ENCODE assay signal across 8 cellular contexts in genomic region chr12:71551529-71551928, GRCh38.
DNase-seq lines count a peak whose midpoint lies in the region; ATAC-seq and TF ChIP-seq lines count a peak whose summit lies in the region.

No MANE protein-coding gene starts in this region.

- 37% methylated on average over 3 of the region's 3 CpGs for WGBS in right cardiac atrium

- no peaks in the 10 kb centered on the region for H3K9me3 ChIP-seq in CD8-positive, alpha-beta memory T cell (ENCODE audit: low read length)
- no peaks in the 10 kb centered on the region for H3K9me3 ChIP-seq in right cardiac atrium (ENCODE audit: control insufficient read depth, low read length)

- peaks cover 7 to 18% of the 10 kb centered on the region in 2 donors for H3K27me3 Mint-ChIP-seq in CD8-positive, alpha-beta memory T cell

- intact Hi-C loops in right cardiac atrium (cut with DNase I), result no loop called here

- H3K27ac ChIP-seq in VCaP, result no peak overlapping the region
- no peak overlapping the region for H3K27ac ChIP-seq in CD8-positive, alpha-beta memory T cell (ENCODE audit: low read depth, low read length)
- H3K27ac ChIP-seq in right cardiac atrium (ENCODE audit: low read length), result no peak overlapping the region
- H3K27ac ChIP-seq in coronary artery, result no peak overlapping the region

- no peaks in the 10 kb centered on the region for H3K4me1 ChIP-seq in CD8-positive, alpha-beta memory T cell (ENCODE audit: insufficient read depth, low read length)
- no peaks in the 10 kb centered on the region for H3K4me1 ChIP-seq in right cardiac atrium (ENCODE audit: control insufficient read depth, insufficient read depth, low read length)

- peak; percentile 1 for DNase-seq in CD1c-positive myeloid dendritic cell (ENCODE audit: extremely low spot score)
- DNase-seq in HPDE6-E6E7 (ENCODE audit: extremely low spot score), result peak; percentile 14
- no peak for DNase-seq in left lobe of liver (ENCODE audit: low spot score)
- no peak for DNase-seq in CD8-positive, alpha-beta memory T cell
- DNase-seq in right cardiac atrium, result no peak
- no peak for DNase-seq in coronary artery (ENCODE audit: low spot score)

- no peak overlapping the region for H3K4me3 Mint-ChIP-seq in CD8-positive, alpha-beta memory T cell

- no peaks in the 10 kb centered on the region for H3K9me3 Mint-ChIP-seq in CD8-positive, alpha-beta memory T cell

- POLR2A ChIA-PET in CD8-positive, alpha-beta memory T cell (lab: Charles Lee), result no interaction called here

- no peaks in the 10 kb centered on the region for H3K36me3 Mint-ChIP-seq in CD8-positive, alpha-beta memory T cell

- TF ChIP-seq CTCF in VCaP (conservative IDR thresholded peaks at IDR 0.05) (peak; percentile 86), coronary artery (IDR thresholded peaks at IDR 0.05) (no peak)

- peak; percentile 36 for ATAC-seq in left lobe of liver
- ATAC-seq in right cardiac atrium, result no peak
- ATAC-seq in HG03469 (IDR thresholded peaks at IDR 0.05; ENCODE audit: unreplicated experiment), result no peak

- no peak overlapping the region for H3K4me3 ChIP-seq in CD8-positive, alpha-beta memory T cell (ENCODE audit: low read length)
- H3K4me3 ChIP-seq in right cardiac atrium (ENCODE audit: low read length), result no peak overlapping the region
- no peak overlapping the region for H3K4me3 ChIP-seq in coronary artery

- H3K4me1 Mint-ChIP-seq in CD8-positive, alpha-beta memory T cell, result no peaks in the 10 kb centered on the region

- no peak overlapping the region for H3K27ac Mint-ChIP-seq in CD8-positive, alpha-beta memory T cell

- H3K27me3 ChIP-seq in CD8-positive, alpha-beta memory T cell (ENCODE audit: insufficient read depth, low read length, poor library complexity, severe bottlenecking), result no peaks in the 10 kb centered on the region
- no peaks in the 10 kb centered on the region for H3K27me3 ChIP-seq in right cardiac atrium (ENCODE audit: control insufficient read depth, insufficient read depth)

- CTCF ChIA-PET in CD8-positive, alpha-beta memory T cell (lab: Charles Lee), result no interaction called here

- H3K36me3 ChIP-seq in CD8-positive, alpha-beta memory T cell (ENCODE audit: insufficient read depth, low read length), result no peaks in the 10 kb centered on the region

Comparison
In these comparisons a context has a peak if more than half of its experiments do, and no peak if none do; other contexts are left out.
1. DNase-seq: peak in CD1c-positive myeloid dendritic cell (single experiment) and HPDE6-E6E7 (single experiment); none in left lobe of liver (single experiment), CD8-positive, alpha-beta memory T cell (0 of 5), right cardiac atrium (0 of 3) and coronary artery (single experiment).